10 cellular contexts compared by ENCODE assay signal in genomic region chr17:59756236-59756818, GRCh38. TPM values are rescaled to one million over a fixed set of nuclear protein-coding genes. Genes with fewer than 3 reads are reported as not detected.
DNase-seq lines count a peak whose midpoint lies in the region; ATAC-seq and TF ChIP-seq lines count a peak whose summit lies in the region.
"Had no signal": no experiment of that assay in that cellular context is flagged by ENCODE, and none has a peak within 500 bp of the region (broad histone marks: within the 10 kb centered on the region; RNA-seq: fewer than 3 reads in every experiment).

No MANE protein-coding gene starts in this region.

- H3K79me2 ChIP-seq in PC-3 (ENCODE audit: low read length), result peaks cover 49% of the 10 kb centered on the region

- peak overlapping the region; percentile 61 for H3K4me2 ChIP-seq in PC-3 (ENCODE audit: low read length)

- H3K27me3 Mint-ChIP-seq in chondrocyte (ENCODE audit: low read depth), result no peaks in the 10 kb centered on the region

- intact Hi-C loops in PC-3 (cut with micrococcal nuclease), result no loop called here

- H3F3A ChIP-seq in PC-3 (ENCODE audit: low read length, unreplicated experiment), result peaks cover 16% of the 10 kb centered on the region

- peaks cover 12% of the 10 kb centered on the region for H3K36me3 Mint-ChIP-seq in chondrocyte (ENCODE audit: low read depth)

- peaks cover 44% of the 10 kb centered on the region for H3K4me1 ChIP-seq in PC-3 (ENCODE audit: insufficient read depth, low read length)
- peaks cover 16 to 32% of the 10 kb centered on the region in 2 experiments for H3K4me1 ChIP-seq in neutrophil (ENCODE audit: control insufficient read depth in 1 of 2, insufficient read depth in 1 of 2, low read depth in 1 of 2, low read length in 1 of 2)

- no peaks in the 10 kb centered on the region for H4K20me1 ChIP-seq in PC-3 (ENCODE audit: low read length)

- peaks cover 7% of the 10 kb centered on the region for H3K9me3 Mint-ChIP-seq in chondrocyte (ENCODE audit: low read depth)

- H3K27me3 ChIP-seq in PC-3 (ENCODE audit: low read length), result no peaks in the 10 kb centered on the region
- no peaks in the 10 kb centered on the region for H3K27me3 ChIP-seq in neutrophil
- H3K27me3 ChIP-seq: heart left ventricle had no signal

- peak overlapping the region; percentile 95 for H3K27ac ChIP-seq in PC-3 (ENCODE audit: low read length)
- H3K27ac ChIP-seq in neutrophil, result peak overlapping the region; percentile 4

- H3K9me3 ChIP-seq in PC-3 (ENCODE audit: low read length), result no peaks in the 10 kb centered on the region
- no peaks in the 10 kb centered on the region for H3K9me3 ChIP-seq in neutrophil

- H3K9me2 ChIP-seq in PC-3 (replicated peaks; ENCODE audit: low read length), result no peaks in the 10 kb centered on the region

- POLR2A ChIA-PET in PC-3 (lab: Charles Lee; ENCODE audit: unreplicated experiment), result interaction anchor here (0.6 kb wide), 1 partner anchor 92 kb away, joined by 3 read pairs; no protein-coding TSS in a partner anchor

- no peak overlapping the region for H2AFZ ChIP-seq in PC-3 (ENCODE audit: low read length)

- H3K9ac ChIP-seq in PC-3 (ENCODE audit: low read length), result peak overlapping the region; percentile 49

- H3K4me3 Mint-ChIP-seq in chondrocyte (ENCODE audit: unreplicated experiment), result no peak overlapping the region

- DNase-seq in COLO829 (ENCODE audit: low spot score) (peak; percentile 38), PC-3 (peak; percentile 96), chondrocyte (ENCODE audit: low spot score) (no peak), NCI-H187 treated with DMSO at 0.1 percent for 48 hours (lab: John Stamatoyannopoulos, UW) (no peak), NCI-H2171 treated with DMSO at 0.1 percent for 48 hours (lab: John Stamatoyannopoulos, UW) (no peak)
- DNase-seq: heart left ventricle had no signal

- H3K4me1 Mint-ChIP-seq in chondrocyte (ENCODE audit: low read depth), result peaks cover 80% of the 10 kb centered on the region

- CTCF ChIA-PET in PC-3 (lab: Charles Lee), result no interaction called here

- no TSS peak for BruUV-seq in PC-3 (replicated peaks; lab: Mats Ljungman, UMichigan)

- ATAC-seq in PC-3 (peak; percentile 39), HG02798 (IDR thresholded peaks at IDR 0.05; ENCODE audit: poor library complexity, unreplicated experiment) (no peak), GM21526 (IDR thresholded peaks at IDR 0.05; ENCODE audit: low FRiP score, unreplicated experiment) (no peak)
- ATAC-seq: GM12878 had no signal

- H3K27ac Mint-ChIP-seq in chondrocyte (ENCODE audit: unreplicated experiment), result peak overlapping the region; percentile 89

- peaks cover 7% of the 10 kb centered on the region for H3K36me3 ChIP-seq in PC-3 (ENCODE audit: low read depth, low read length)
- H3K36me3 ChIP-seq in neutrophil, result peaks cover 82% of the 10 kb centered on the region

- H3K4me3 ChIP-seq in PC-3 (ENCODE audit: low read length) (peak overlapping the region; percentile 27), neutrophil (ENCODE audit: low read depth in 1 of 2, low read length in 1 of 2) (no peak overlapping the region)
- H3K4me3 ChIP-seq: GM12878, heart left ventricle had no signal

- TF ChIP-seq CTCF in PC-3 (conservative IDR thresholded peaks at IDR 0.05; ENCODE audit: low read depth, low read length) (no peak), chondrocyte (IDR thresholded peaks at IDR 0.05) (no peak), neutrophil (IDR thresholded peaks at IDR 0.05) (no peak)

RNA-seq across cellular contexts. Expression of gene VMP1, which starts 48.9 kb away (rescaled TPM):
- 237 and 277 TPM in 2 replicates for total RNA-seq in PC-3 (2014; rRNA removed)
- 295 to 347 TPM (median 324 TPM) in 3 replicates for total RNA-seq in chondrocyte

RNA-seq across cellular contexts. Expression of gene PTRH2, which starts 49.1 kb away (rescaled TPM):
- 69.8 and 82.1 TPM in 2 replicates for total RNA-seq in PC-3 (2014; rRNA removed)
- 18.0 to 24.1 TPM (median 20.9 TPM) in 3 replicates for total RNA-seq in chondrocyte

Comparison
In these comparisons a context has a peak if more than half of its experiments do, and no peak if none do; other contexts are left out.
1. DNase-seq: peak in COLO829 (single experiment) and PC-3 (single experiment); none in chondrocyte (single experiment), NCI-H187 treated with DMSO at 0.1 percent for 48 hours (single experiment) and NCI-H2171 treated with DMSO at 0.1 percent for 48 hours (single experiment).